ENCODE assay signal across 19 cellular contexts in genomic region chr1:24288479-24288878, GRCh38. TPM values are rescaled to one million over a fixed set of nuclear protein-coding genes. Genes with fewer than 3 reads are reported as not detected.
DNase-seq lines count a peak whose midpoint lies in the region; ATAC-seq, FAIRE-seq and TF ChIP-seq lines count a peak whose summit lies in the region.
"Had no signal": no experiment of that assay in that cellular context is flagged by ENCODE, and none has a peak within 500 bp of the region (broad histone marks: within the 10 kb centered on the region; RNA-seq: fewer than 3 reads in every experiment).

No MANE protein-coding gene starts in this region.

- WGBS in A549 (ENCODE audit: missing lambda C conversion rate): 100% methylated on average over 1 of the region's 1 CpG

- no peak for TF ChIP-seq RAD21 in A549 (conservative IDR thresholded peaks at IDR 0.05 in 1 of 2, IDR thresholded peaks at IDR 0.05 in 1 of 2)

- H3K4me3 ChIP-seq in A549: no peak overlapping the region
- H3K4me3 ChIP-seq in HEK293 (ENCODE audit: low read depth, low read length): no peak overlapping the region
- H3K4me3 ChIP-seq in choroid plexus epithelial cell (ENCODE audit: low read depth, low read length): no peak overlapping the region
- H3K4me3 ChIP-seq: GM23338 had no signal

- POLR2A ChIA-PET in A549 (lab: Yijun Ruan, JAX): no interaction called here
- POLR2A ChIA-PET in HEK293 (lab: Yijun Ruan, JAX): interaction anchor here (0.7 to 1.1 kb wide), 2 partner anchors 13 to 18 kb away, joined by 5 to 7 read pairs; no protein-coding TSS in a partner anchor

- H3K36me3 ChIP-seq in HEK293 (ENCODE audit: control insufficient read depth in 2 of 2, insufficient read depth in 1 of 2, low read length in 2 of 2): no peaks in the 10 kb centered on the region

- peaks cover 61% of the 10 kb centered on the region for H3K4me1 ChIP-seq in A549
- peaks cover 16% of the 10 kb centered on the region for H3K4me1 ChIP-seq in HEK293 (ENCODE audit: control insufficient read depth, insufficient read depth, low read length)
- H3K4me1 ChIP-seq: Caco-2 had no signal

- TF ChIP-seq CTCF in A549 (IDR thresholded peaks at IDR 0.05) (no peak), HEK293 (tag by site-specific recombination; IDR thresholded peaks at IDR 0.05) (no peak), choroid plexus epithelial cell (conservative IDR thresholded peaks at IDR 0.05; ENCODE audit: low read depth, low read length) (no peak)

- FAIRE-seq in A549 (lab: Jason Lieb, UNC): no peak
- FAIRE-seq: G401.6, GM12892 had no signal

- CTCF ChIA-PET in A549 (lab: Yijun Ruan, JAX): interaction anchor here (1.0 to 7.8 kb wide), 3 partner anchors 87 to 90 kb away, joined by 3 to 52 read pairs (median 16); no protein-coding TSS in a partner anchor
- CTCF ChIA-PET in HEK293 (lab: Yijun Ruan, JAX): interaction anchor here (0.6 to 2.8 kb wide), 3 partner anchors 23 to 104 kb away, joined by 3 to 21 read pairs (median 5); no protein-coding TSS in a partner anchor

- H3K27ac ChIP-seq in A549: peak overlapping the region; percentile 68 to 86; a peak in 5 of 6 replicates
- no peak overlapping the region for H3K27ac ChIP-seq in HEK293 (ENCODE audit: extremely low read depth, low read depth, low read length)

- no peak for DNase-seq in A549 (ENCODE audit: low read depth in 1 of 2, low spot score in 1 of 2)
- DNase-seq in choroid plexus epithelial cell (ENCODE audit: low read depth): peak; percentile 48
- no peak for DNase-seq in inferior parietal cortex (ENCODE audit: extremely low spot score)
- DNase-seq: 8988T; Caco-2; CD4-positive, CD25-positive, alpha-beta regulatory T cell; CD8-positive, alpha-beta T cell; DMS153; DND-41; H9; HFFc6 had no signal

- TF ChIP-seq EP300 in A549 (IDR thresholded peaks at IDR 0.05): no peak

- H3K9me3 ChIP-seq in A549 (no peaks in the 10 kb centered on the region), HEK293 (ENCODE audit: control insufficient read depth, insufficient read depth, low read depth, low read length) (no peaks in the 10 kb centered on the region)
- H3K9me3 ChIP-seq: Caco-2 had no signal

- H3K4me2 ChIP-seq in A549: no peak overlapping the region
- H3K4me2 ChIP-seq: GM23338 had no signal

- ATAC-seq in A549 (no peak), HG03354 (IDR thresholded peaks at IDR 0.05; ENCODE audit: poor library complexity, severe bottlenecking, unreplicated experiment) (no peak), GM21529 (IDR thresholded peaks at IDR 0.05; ENCODE audit: unreplicated experiment) (no peak)
- ATAC-seq: CD8-positive, alpha-beta T cell; GM23338; HCT116 had no signal

- TF ChIP-seq POLR2A in A549 (IDR thresholded peaks at IDR 0.05; ENCODE audit: low read length): no peak

TF ChIP-seq in A549, 52 proteins besides CTCF, POLR2A, EP300 and RAD21:
- TF ChIP-seq CBX2 (IDR thresholded peaks at IDR 0.05; ENCODE audit: borderline replicate concordance, low read depth) (no peak), FOSB (CRISPR knock-in tag; IDR thresholded peaks at IDR 0.05) (no peak), PHF8 (IDR thresholded peaks at IDR 0.05; ENCODE audit: borderline replicate concordance, low read depth) (no peak), ZC3H11A (IDR thresholded peaks at IDR 0.05) (peak; percentile 44; the same call in 1 of the 2 replicates)
TF ChIP-seq in A549: peak in this region for 1.

TF ChIP-seq in HEK293, 187 proteins besides CTCF, POLR2A, EP300 and RAD21 (continues in another document):
- TF ChIP-seq ZNF518A (tag by site-specific recombination; conservative IDR thresholded peaks at IDR 0.05; ENCODE audit: low read depth) (peak; percentile 78), MZF1 (tag by site-specific recombination; IDR thresholded peaks at IDR 0.05; ENCODE audit: borderline replicate concordance) (no peak), RBAK (tag by site-specific recombination; IDR thresholded peaks at IDR 0.05) (no peak), ZNF341 (tag by site-specific recombination; IDR thresholded peaks at IDR 0.05; ENCODE audit: low read depth) (no peak), ZNF274 (IDR thresholded peaks at IDR 0.05; ENCODE audit: low read length) (no peak), ZNF274 (tag by site-specific recombination; IDR thresholded peaks at IDR 0.05; ENCODE audit: borderline replicate concordance) (no peak), ZNF777 (tag by site-specific recombination; IDR thresholded peaks at IDR 0.05; ENCODE audit: borderline replicate concordance) (no peak), ZNF623 (tag by site-specific recombination; IDR thresholded peaks at IDR 0.05) (peak; percentile 50), ZNF792 (tag by site-specific recombination; IDR thresholded peaks at IDR 0.05) (no peak), ZNF394 (tag by site-specific recombination; IDR thresholded peaks at IDR 0.05; ENCODE audit: borderline replicate concordance) (peak; percentile 84), ZNF19 (tag by site-specific recombination; IDR thresholded peaks at IDR 0.05; ENCODE audit: low read depth) (0 out of 2 replicates have a peak, but pooled peaks have one; percentile 16), ZNF510 (tag by site-specific recombination; IDR thresholded peaks at IDR 0.05; ENCODE audit: insufficient replicate concordance) (peak; percentile 35), ZBTB48 (tag by site-specific recombination; IDR thresholded peaks at IDR 0.05) (no peak), ZNF560 (tag by site-specific recombination; IDR thresholded peaks at IDR 0.05; ENCODE audit: borderline replicate concordance) (no peak), YY2 (tag by site-specific recombination; IDR thresholded peaks at IDR 0.05) (no peak), ZNF169 (tag by site-specific recombination; IDR thresholded peaks at IDR 0.05) (no peak), ZSCAN30 (tag by site-specific recombination; IDR thresholded peaks at IDR 0.05) (no peak), ZNF660 (tag by site-specific recombination; IDR thresholded peaks at IDR 0.05) (no peak)
- TF ChIP-seq, protein P1, sequence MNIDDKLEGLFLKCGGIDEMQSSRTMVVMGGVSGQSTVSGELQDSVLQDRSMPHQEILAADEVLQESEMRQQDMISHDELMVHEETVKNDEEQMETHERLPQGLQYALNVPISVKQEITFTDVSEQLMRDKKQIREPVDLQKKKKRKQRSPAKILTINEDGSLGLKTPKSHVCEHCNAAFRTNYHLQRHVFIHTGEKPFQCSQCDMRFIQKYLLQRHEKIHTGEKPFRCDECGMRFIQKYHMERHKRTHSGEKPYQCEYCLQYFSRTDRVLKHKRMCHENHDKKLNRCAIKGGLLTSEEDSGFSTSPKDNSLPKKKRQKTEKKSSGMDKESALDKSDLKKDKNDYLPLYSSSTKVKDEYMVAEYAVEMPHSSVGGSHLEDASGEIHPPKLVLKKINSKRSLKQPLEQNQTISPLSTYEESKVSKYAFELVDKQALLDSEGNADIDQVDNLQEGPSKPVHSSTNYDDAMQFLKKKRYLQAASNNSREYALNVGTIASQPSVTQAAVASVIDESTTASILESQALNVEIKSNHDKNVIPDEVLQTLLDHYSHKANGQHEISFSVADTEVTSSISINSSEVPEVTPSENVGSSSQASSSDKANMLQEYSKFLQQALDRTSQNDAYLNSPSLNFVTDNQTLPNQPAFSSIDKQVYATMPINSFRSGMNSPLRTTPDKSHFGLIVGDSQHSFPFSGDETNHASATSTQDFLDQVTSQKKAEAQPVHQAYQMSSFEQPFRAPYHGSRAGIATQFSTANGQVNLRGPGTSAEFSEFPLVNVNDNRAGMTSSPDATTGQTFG (tag by site-specific recombination; IDR thresholded peaks at IDR 0.05; ENCODE audit: borderline replicate concordance): no peak

RNA-seq across cellular contexts. Expression of gene GRHL3, which starts 30.7 kb away (rescaled TPM):
- polyA plus RNA-seq in A549 (2011; rRNA removed): 1.6 and 2.5 TPM in 2 replicates
- 1.2 and 1.4 TPM in 2 replicates for polyA plus RNA-seq in A549 (2012; cell fraction: cytosol; rRNA removed)
- 1.2 and 1.8 TPM in 2 replicates for polyA plus RNA-seq in A549 (2012; cell fraction: nucleus; rRNA removed)
- 0.58 to 0.71 TPM (median 0.59 TPM) in 3 replicates for polyA plus RNA-seq in A549 (2017; fragmentation: RNase III; extraction: RNeasy Plus Mini Kit Qiagen cat#74134 plus additional on column Dnase treatment)
- 0.68 and 1.2 TPM in 2 replicates for polyA minus RNA-seq in A549 (2011; rRNA and poly(A)+ RNA removed)
- polyA plus RNA-seq: BJ; CD4-positive, CD25-positive, alpha-beta regulatory T cell had no signal

Comparison
In these comparisons a context has a peak if more than half of its experiments do, and no peak if none do; other contexts are left out.
1. Of the 5 proteins assayed by ChIP-seq in both HEK293 and A549: peak only in HEK293: REST; only in A549: none; in both: none; in neither: 4.